ENCODE assay signal across 18 cellular contexts in genomic region chr2:188853307-188853706, GRCh38.
DNase-seq lines count a peak whose midpoint lies in the region; ATAC-seq, FAIRE-seq and TF ChIP-seq lines count a peak whose summit lies in the region.
"Had no signal": no experiment of that assay in that cellular context is flagged by ENCODE, and none has a peak within 500 bp of the region (broad histone marks: within the 10 kb centered on the region; RNA-seq: fewer than 3 reads in every experiment).

No MANE protein-coding gene starts in this region.

- H3K4me2 ChIP-seq in endothelial cell of umbilical vein (ENCODE audit: insufficient read depth, low read length) = no peak overlapping the region
- H3K4me2 ChIP-seq in osteoblast (ENCODE audit: insufficient read depth, low read length) = no peak overlapping the region

- H3K36me3 ChIP-seq in endothelial cell of umbilical vein (ENCODE audit: control insufficient read depth in 2 of 2, extremely low read depth in 1 of 2, insufficient read depth in 2 of 2, low read length in 2 of 2) = no peaks in the 10 kb centered on the region
- H3K36me3 ChIP-seq in osteoblast (ENCODE audit: insufficient read depth, low read length) = no peaks in the 10 kb centered on the region
- H3K36me3 ChIP-seq: heart left ventricle, tibial artery had no signal

- peak; percentile 82 for DNase-seq in DMS 273 treated with DMSO at 0.1 percent for 48 hours (lab: John Stamatoyannopoulos, UW)
- DNase-seq in NCI-H446 treated with DMSO at 0.1 percent for 48 hours (lab: John Stamatoyannopoulos, UW) = peak; percentile 86
- DNase-seq in endothelial cell of umbilical vein (ENCODE audit: low read depth, low spot score) = peak; percentile 10
- DNase-seq in osteoblast (ENCODE audit: insufficient read length, low spot score, missing footprints) = no peak
- no peak for DNase-seq in NCI-H1930 (lab: John Stamatoyannopoulos, UW)
- DNase-seq in 8988T = no peak
- DNase-seq: activated CD8-positive, alpha-beta memory T cell treated with anti-CD3 and anti-CD28 coated beads for 24 hours; CD4-positive, alpha-beta memory T cell; effector memory CD8-positive, alpha-beta T cell; heart left ventricle; NCI-H1048; OCI-M1; stimulated activated CD8-positive, alpha-beta memory T cell treated with anti-CD3 and anti-CD28 coated beads, Interleukin-4, amount 100 ng/mL, for 48 hours; tibial artery had no signal

- H3K79me2 ChIP-seq in endothelial cell of umbilical vein (ENCODE audit: control insufficient read depth, insufficient read depth, low read length) = no peaks in the 10 kb centered on the region
- H3K79me2 ChIP-seq in osteoblast (ENCODE audit: insufficient read depth, low read length) = no peaks in the 10 kb centered on the region

- no peak for FAIRE-seq in endothelial cell of umbilical vein (lab: Jason Lieb, UNC)
- FAIRE-seq: bronchial epithelial cell, GM19239 had no signal

- dilution Hi-C loops in endothelial cell of umbilical vein (cut with MboI; ENCODE audit: extremely low pct_ligation_motif_present, low sequenced_read_pairs) = no loop called here

- H3K9me3 ChIP-seq in endothelial cell of umbilical vein (replicated peaks; ENCODE audit: control insufficient read depth, insufficient read depth, low read length) (no peaks in the 10 kb centered on the region), osteoblast (ENCODE audit: low read depth, low read length) (no peaks in the 10 kb centered on the region)
- H3K9me3 ChIP-seq: tibial artery had no signal

- H3K27ac ChIP-seq in endothelial cell of umbilical vein (ENCODE audit: insufficient read depth, low read depth, low read length) (no peak overlapping the region), osteoblast (ENCODE audit: low read depth, low read length) (no peak overlapping the region)
- H3K27ac ChIP-seq: tibial artery had no signal

- H3K4me3 ChIP-seq in endothelial cell of umbilical vein (replicated peaks in 1 of 3; ENCODE audit: insufficient read depth in 1 of 3, low read depth in 1 of 3, low read length in 3 of 3) = no peak overlapping the region
- H3K4me3 ChIP-seq in osteoblast (ENCODE audit: insufficient read depth, low read length) = no peak overlapping the region
- H3K4me3 ChIP-seq: heart left ventricle, tibial artery had no signal

- CTCF ChIA-PET in endothelial cell of umbilical vein (lab: Charles Lee) = no interaction called here

- H2AFZ ChIP-seq in endothelial cell of umbilical vein (ENCODE audit: low read depth, low read length) (no peak overlapping the region), osteoblast (ENCODE audit: low read length) (peak overlapping the region; percentile 49)

- H3K4me1 ChIP-seq in endothelial cell of umbilical vein (ENCODE audit: control insufficient read depth, extremely low read depth, insufficient read depth, low read length) (peaks cover 11% of the 10 kb centered on the region), osteoblast (ENCODE audit: insufficient read depth, low read length) (peaks cover 8% of the 10 kb centered on the region)

- no TSS peak for BruUV-seq in endothelial cell of umbilical vein (replicated peaks; lab: Mats Ljungman, UMichigan)

- no peaks in the 10 kb centered on the region for H3K27me3 ChIP-seq in endothelial cell of umbilical vein (ENCODE audit: control insufficient read depth in 2 of 2, insufficient read depth in 2 of 2, low read length in 2 of 2)
- no peaks in the 10 kb centered on the region for H3K27me3 ChIP-seq in osteoblast (ENCODE audit: insufficient read depth, low read length)
- H3K27me3 ChIP-seq: heart left ventricle, tibial artery had no signal

- ATAC-seq in GM18517 (IDR thresholded peaks at IDR 0.05; ENCODE audit: unreplicated experiment) (no peak), GM21737 (IDR thresholded peaks at IDR 0.05; ENCODE audit: unreplicated experiment) (no peak)
- ATAC-seq: effector memory CD8-positive, alpha-beta T cell had no signal

- no peaks in the 10 kb centered on the region for H4K20me1 ChIP-seq in endothelial cell of umbilical vein (replicated peaks; ENCODE audit: control insufficient read depth, extremely low read depth, insufficient read depth, low read length)
- no peaks in the 10 kb centered on the region for H4K20me1 ChIP-seq in osteoblast (ENCODE audit: insufficient read depth, low read length)

- no peak for TF ChIP-seq POLR2A in endothelial cell of umbilical vein (IDR thresholded peaks at IDR 0.05; ENCODE audit: low read depth, low read length)

- H3K9me1 ChIP-seq in endothelial cell of umbilical vein (replicated peaks; ENCODE audit: control insufficient read depth, extremely low read depth, insufficient read depth, low read length) = no peaks in the 10 kb centered on the region

- POLR2A ChIA-PET in endothelial cell of umbilical vein (lab: Charles Lee) = no interaction called here

- TF ChIP-seq CTCF in endothelial cell of umbilical vein (IDR thresholded peaks at IDR 0.05; ENCODE audit: extremely low read depth in 1 of 2, insufficient read depth in 1 of 2, low read depth in 1 of 2, low read length in 2 of 2) = no peak
- no peak for TF ChIP-seq CTCF in osteoblast (IDR thresholded peaks at IDR 0.05; ENCODE audit: extremely low read depth, low read depth, low read length)

- intact Hi-C loops in endothelial cell of umbilical vein (cut with micrococcal nuclease) = no loop called here

- H3K9ac ChIP-seq in endothelial cell of umbilical vein (replicated peaks; ENCODE audit: extremely low read depth, insufficient read depth, low read length) = no peak overlapping the region

TF ChIP-seq in endothelial cell of umbilical vein, 7 proteins besides CTCF, POLR2A, EP300 and RAD21:
- no peak for TF ChIP-seq JUN (IDR thresholded peaks at IDR 0.05; ENCODE audit: borderline replicate concordance, insufficient read depth, insufficient read length, low read depth)
- TF ChIP-seq POLR2AphosphoS5 (IDR thresholded peaks at IDR 0.05; ENCODE audit: insufficient read depth, low read depth, low read length) = no peak
- TF ChIP-seq FOS (IDR thresholded peaks at IDR 0.05; ENCODE audit: borderline replicate concordance, insufficient read depth, low read length) = no peak
- TF ChIP-seq EZH2 (IDR thresholded peaks at IDR 0.05; ENCODE audit: borderline replicate concordance, low read depth, low read length, severe bottlenecking) = no peak

Comparison
In these comparisons a context has a peak if more than half of its experiments do, and no peak if none do; other contexts are left out.
1. DNase-seq: peak in DMS 273 treated with DMSO at 0.1 percent for 48 hours (single experiment), NCI-H446 treated with DMSO at 0.1 percent for 48 hours (single experiment) and endothelial cell of umbilical vein (single experiment); none in osteoblast (single experiment), NCI-H1930 (0 of 2) and 8988T (single experiment).